28 cellular contexts compared by ENCODE assay signal in the genomic region with DNA sequence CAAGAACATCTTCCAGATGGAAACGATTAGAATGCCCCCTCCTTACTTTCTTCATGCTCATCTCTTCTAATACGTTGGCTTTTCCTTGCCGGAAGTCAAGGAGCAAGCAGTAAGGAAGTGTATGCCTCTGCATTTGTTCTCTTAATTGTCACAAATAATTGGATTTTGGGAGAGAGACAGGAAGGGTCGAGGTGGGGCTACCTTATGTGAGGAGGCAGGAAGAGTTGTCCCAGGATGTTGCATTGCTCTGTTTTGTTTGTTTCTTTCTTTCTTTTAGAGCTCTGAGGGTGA. TPM values are rescaled to one million over a fixed set of nuclear protein-coding genes. Genes with fewer than 3 reads are reported as not detected.
DNase-seq lines count a peak whose midpoint lies in the region; ATAC-seq and TF ChIP-seq lines count a peak whose summit lies in the region.
"Had no signal": no experiment of that assay in that cellular context is flagged by ENCODE, and none has a peak within 500 bp of the region (broad histone marks: within the 10 kb centered on the region; RNA-seq: fewer than 3 reads in every experiment).

No MANE protein-coding gene starts in this region.

- H4K20me1 ChIP-seq in PC-9 (ENCODE audit: insufficient read depth), result no peaks in the 10 kb centered on the region

- no peaks in the 10 kb centered on the region for H3K9me3 ChIP-seq in PC-9 (ENCODE audit: insufficient read depth, low read depth)
- H3K9me3 ChIP-seq: MG63, pancreas, right lobe of liver, upper lobe of right lung had no signal

- H3K4me2 ChIP-seq in PC-9, result peak overlapping the region; percentile 56

- no peaks in the 10 kb centered on the region for H3F3A ChIP-seq in PC-9 (ENCODE audit: insufficient read depth, low read depth)

- no peaks in the 10 kb centered on the region for H3K27me3 Mint-ChIP-seq in mesothelial cell of epicardium (ENCODE audit: low read depth)
- H3K27me3 Mint-ChIP-seq: CD4-positive, CD25-positive, alpha-beta regulatory T cell had no signal

- no peak overlapping the region for H3K4me3 Mint-ChIP-seq in mesothelial cell of epicardium
- H3K4me3 Mint-ChIP-seq: activated naive CD8-positive, alpha-beta T cell treated with anti-CD3 and anti-CD28 coated beads, Interleukin-2, amount 50 U/mL, for 24 hours; CD4-positive, CD25-positive, alpha-beta regulatory T cell; stimulated activated naive CD8-positive, alpha-beta T cell treated with anti-CD3 and anti-CD28 coated beads, Interleukin-15, Interleukin-2, amounts not matched to agents 100 ng/mL and 50 ng/mL, for 24 hours; T-helper 17 cell had no signal

- ATAC-seq in HG03460 (IDR thresholded peaks at IDR 0.05; ENCODE audit: unreplicated experiment), result no peak
- ATAC-seq: activated naive CD8-positive, alpha-beta T cell treated with anti-CD3 and anti-CD28 coated beads, Interleukin-2, amount 50 U/mL, for 24 hours; foreskin keratinocyte; T-helper 17 cell had no signal

- no peaks in the 10 kb centered on the region for H3K36me3 ChIP-seq in PC-9 (ENCODE audit: low read depth)
- H3K36me3 ChIP-seq: brain microvascular endothelial cell, MG63, pancreas, right lobe of liver, upper lobe of right lung had no signal

- TF ChIP-seq CTCF in PC-9 (conservative IDR thresholded peaks at IDR 0.05) (no peak), mesothelial cell of epicardium (IDR thresholded peaks at IDR 0.05; ENCODE audit: unreplicated experiment) (no peak)

- H3K9me2 ChIP-seq in PC-9 (ENCODE audit: insufficient read depth), result no peaks in the 10 kb centered on the region

- peaks cover 15% of the 10 kb centered on the region for H3K4me1 ChIP-seq in PC-9 (replicated peaks; ENCODE audit: insufficient read depth)
- H3K4me1 ChIP-seq: foreskin keratinocyte, pancreas had no signal

- no peaks in the 10 kb centered on the region for H3K27me3 ChIP-seq in PC-9 (ENCODE audit: insufficient read depth, low read depth)
- H3K27me3 ChIP-seq: brain microvascular endothelial cell, MG63, pancreas, right lobe of liver, upper lobe of right lung had no signal

- no peak overlapping the region; the same call in 1 of the 2 replicates for H2AFZ ChIP-seq in PC-9

- POLR2A ChIA-PET in PC-9 (lab: Charles Lee; ENCODE audit: unreplicated experiment), result no interaction called here

- no TSS peak for BruUV-seq in PC-9 (replicated peaks; lab: Mats Ljungman, UMichigan)

- intact Hi-C loops in PC-9 (cut with micrococcal nuclease; ENCODE audit: unreplicated experiment), result no loop called here

- peak; percentile 19 for DNase-seq in GM03348 (ENCODE audit: low spot score)
- DNase-seq in PC-9, result no peak
- DNase-seq in mesothelial cell of epicardium (ENCODE audit: low spot score in 2 of 2, unreplicated experiment in 2 of 2), result no peak
- DNase-seq in ureter (ENCODE audit: low spot score), result peak; percentile 13
- DNase-seq in NCI-H774 (lab: John Stamatoyannopoulos, UW), result no peak
- no peak for DNase-seq in COLO668 (lab: John Stamatoyannopoulos, UW; ENCODE audit: unreplicated experiment)
- DNase-seq: activated CD4-positive, alpha-beta T cell treated with anti-CD3 and anti-CD28 coated beads for 4 hours; activated CD8-positive, alpha-beta memory T cell treated with anti-CD3 and anti-CD28 coated beads for 24 hours; activated gamma-delta T cell; activated naive CD8-positive, alpha-beta T cell treated with anti-CD3 and anti-CD28 coated beads, Interleukin-2, amount 50 U/mL, for 24 hours; activated T-cell treated with anti-CD3 and anti-CD28 coated beads, Interleukin-2, amount 50 U/mL, for 1 hour; brain microvascular endothelial cell; CD4-positive, CD25-positive, alpha-beta regulatory T cell; DMS 273 treated with DMSO at 0.1 percent for 48 hours; effector memory CD4-positive, alpha-beta T cell; foreskin keratinocyte; mesendoderm; MG63; NCI-H1436; NCI-H2171; NCI-H526; pancreas; right lobe of liver; RPMI8226; T-helper 17 cell had no signal

- no peak overlapping the region for H3K4me3 ChIP-seq in PC-9
- H3K4me3 ChIP-seq: MG63, pancreas, right lobe of liver, upper lobe of right lung had no signal

- no peaks in the 10 kb centered on the region for H3K79me2 ChIP-seq in PC-9 (ENCODE audit: low read depth)

- H3K27ac ChIP-seq in PC-9, result no peak overlapping the region
- H3K27ac ChIP-seq: brain microvascular endothelial cell, foreskin keratinocyte, pancreas, right lobe of liver had no signal

- CTCF ChIA-PET in PC-9 (lab: Charles Lee), result no interaction called here

- peaks cover 3% of the 10 kb centered on the region for H3K36me3 Mint-ChIP-seq in mesothelial cell of epicardium
- H3K36me3 Mint-ChIP-seq: CD4-positive, CD25-positive, alpha-beta regulatory T cell had no signal

- peaks cover 8% of the 10 kb centered on the region for H3K9me3 Mint-ChIP-seq in mesothelial cell of epicardium
- H3K9me3 Mint-ChIP-seq: activated naive CD8-positive, alpha-beta T cell treated with anti-CD3 and anti-CD28 coated beads, Interleukin-2, amount 50 U/mL, for 24 hours; stimulated activated naive CD8-positive, alpha-beta T cell treated with anti-CD3 and anti-CD28 coated beads, Interleukin-15, Interleukin-2, amounts not matched to agents 100 ng/mL and 50 ng/mL, for 24 hours had no signal

- H3K27ac Mint-ChIP-seq in mesothelial cell of epicardium, result peak overlapping the region; percentile 4
- H3K27ac Mint-ChIP-seq: activated naive CD8-positive, alpha-beta T cell treated with anti-CD3 and anti-CD28 coated beads, Interleukin-2, amount 50 U/mL, for 24 hours; CD4-positive, CD25-positive, alpha-beta regulatory T cell; stimulated activated naive CD8-positive, alpha-beta T cell treated with anti-CD3 and anti-CD28 coated beads, Interleukin-15, Interleukin-2, amounts not matched to agents 100 ng/mL and 50 ng/mL, for 24 hours; T-helper 17 cell had no signal

- H3K4me1 Mint-ChIP-seq in mesothelial cell of epicardium, result peaks cover 6% of the 10 kb centered on the region
- H3K4me1 Mint-ChIP-seq: activated naive CD8-positive, alpha-beta T cell treated with anti-CD3 and anti-CD28 coated beads, Interleukin-2, amount 50 U/mL, for 24 hours; CD4-positive, CD25-positive, alpha-beta regulatory T cell had no signal

RNA-seq across cellular contexts. Expression of gene ZNF516, which starts 51.2 kb away (rescaled TPM):
- total RNA-seq in PC-9 (2021), result 31.5 and 32.7 TPM in 2 replicates
- 84.4 to 92.1 TPM (median 90.9 TPM) in 3 replicates for total RNA-seq in mesothelial cell of epicardium
- total RNA-seq in ureter, result 75.6 TPM

Comparison
In these comparisons a context has a peak if more than half of its experiments do, and no peak if none do; other contexts are left out.
1. DNase-seq: peak in GM03348 (single experiment) and ureter (single experiment); none in PC-9 (0 of 2), mesothelial cell of epicardium (0 of 2), NCI-H774 (single experiment) and COLO668 (single experiment).